Comparison of ENCODE assay signal across 35 cellular contexts in the genomic region with DNA sequence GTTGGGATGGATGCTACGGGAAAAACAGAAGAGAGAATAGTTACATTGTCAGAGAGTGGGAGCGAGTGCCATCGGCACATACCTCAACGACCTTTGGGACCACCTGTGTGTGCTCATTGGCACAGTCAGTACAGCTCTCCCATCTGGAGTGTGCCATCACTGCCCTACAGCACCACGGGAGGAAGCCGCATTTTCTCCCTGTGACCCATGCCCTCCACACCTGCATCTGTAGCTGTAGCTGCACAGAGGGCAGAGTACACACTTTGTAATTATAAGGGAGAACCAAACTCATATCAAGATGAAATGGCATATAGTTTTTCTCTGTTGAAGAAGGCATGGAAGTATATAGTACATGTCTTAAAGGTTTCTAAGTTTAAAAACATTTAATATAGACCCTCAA.
"Had no signal": no experiment of that assay in that cellular context is flagged by ENCODE, and none has a peak within 500 bp of the region (broad histone marks: within the 10 kb centered on the region; RNA-seq: fewer than 3 reads in every experiment).

No MANE protein-coding gene starts in this region.

- H3K4me3 Mint-ChIP-seq: activated B cell treated with CpG ODN at 0.5 μM for 24 hours; activated CD4-positive, alpha-beta memory T cell treated with anti-CD3 and anti-CD28 coated beads for 36 hours; activated CD4-positive, alpha-beta T cell treated with anti-CD3 and anti-CD28 coated beads, Interleukin-2, amount 10 ng/mL, durations not matched to agents 24 days and 14 days; activated CD8-positive, alpha-beta T cell treated with anti-CD3 and anti-CD28 coated beads for 36 hours; activated naive CD4-positive, alpha-beta T cell treated with anti-CD3 and anti-CD28 coated beads for 36 hours; activated naive CD8-positive, alpha-beta T cell treated with anti-CD3 and anti-CD28 coated beads for 36 hours; activated T-cell treated with anti-CD3 and anti-CD28 coated beads, Interleukin-2, amount 50 U/mL, for 4 hours; activated T-cell treated with anti-CD3 and anti-CD28 coated beads, Interleukin-2, amount 50 U/mL, for 72 hours; activated T-helper 1 cell treated with anti-CD3 and anti-CD28 coated beads, Interleukin-12 subunit alpha, Interleukin-12 subunit beta, Interleukin-2, Interleukin-4 antibody, amounts not matched to agents 30 ng/mL and 10 ng/mL and 1 ng/mL, durations not matched to agents 14 hours and 24 hours and 36 hours; activated T-helper 17 cell treated with anti-CD3 and anti-CD28 coated beads, Interleukin-2, amount 50 U/mL, for 72 hours; central memory CD8-positive, alpha-beta T cell; T-helper 1 cell treated with Interleukin-12 subunit alpha and Interleukin-12 subunit beta and Interleukin-4 antibody, amounts not matched to agents 30 μg/mL and 1 μg/mL, for 36 hours; T-helper 2 cell treated with Interferon-gamma antibody and Interleukin-4, amounts not matched to agents 5 μg/mL and 100 μg/mL, for 36 hours had no signal

- ATAC-seq: activated CD8-positive, alpha-beta T cell treated with anti-CD3 and anti-CD28 coated beads for 36 hours; activated naive CD4-positive, alpha-beta T cell treated with anti-CD3 and anti-CD28 coated beads, Interleukin-2, amount 50 U/mL, for 72 hours; activated T-cell treated with anti-CD3 and anti-CD28 coated beads, Interleukin-2, amount 50 U/mL, for 4 hours; activated T-cell treated with anti-CD3 and anti-CD28 coated beads, Interleukin-2, amount 50 U/mL, for 72 hours; activated T-helper 17 cell treated with anti-CD3 and anti-CD28 coated beads, Interleukin-2, amount 50 U/mL, for 72 hours; body of pancreas had no signal

- H3K4me1 Mint-ChIP-seq: activated B cell treated with CpG ODN at 0.5 μM for 24 hours; activated CD4-positive, alpha-beta T cell treated with anti-CD3 and anti-CD28 coated beads, Interleukin-2, amount 10 ng/mL, durations not matched to agents 24 days and 14 days; activated naive CD8-positive, alpha-beta T cell treated with anti-CD3 and anti-CD28 coated beads for 36 hours; activated T-helper 17 cell treated with anti-CD3 and anti-CD28 coated beads, Interleukin-2, amount 50 U/mL, for 72 hours; central memory CD8-positive, alpha-beta T cell had no signal

- H3K36me3 Mint-ChIP-seq: activated CD4-positive, alpha-beta memory T cell treated with anti-CD3 and anti-CD28 coated beads for 36 hours; activated naive CD4-positive, alpha-beta T cell treated with anti-CD3 and anti-CD28 coated beads, Interleukin-2, amount 50 U/mL, for 72 hours; activated naive CD8-positive, alpha-beta T cell treated with anti-CD3 and anti-CD28 coated beads for 36 hours had no signal

- H3K9me3 Mint-ChIP-seq: activated B cell treated with CpG ODN at 0.5 μM for 24 hours; activated CD4-positive, alpha-beta memory T cell treated with anti-CD3 and anti-CD28 coated beads for 36 hours; activated CD4-positive, alpha-beta T cell treated with anti-CD3 and anti-CD28 coated beads, Interleukin-2, amount 10 ng/mL, durations not matched to agents 24 days and 14 days; activated CD8-positive, alpha-beta T cell treated with anti-CD3 and anti-CD28 coated beads for 36 hours; activated naive CD4-positive, alpha-beta T cell treated with anti-CD3 and anti-CD28 coated beads for 36 hours; activated naive CD4-positive, alpha-beta T cell treated with anti-CD3 and anti-CD28 coated beads, Interleukin-2, amount 50 U/mL, for 72 hours; activated naive CD8-positive, alpha-beta T cell treated with anti-CD3 and anti-CD28 coated beads for 36 hours; activated T-cell treated with anti-CD3 and anti-CD28 coated beads, Interleukin-2, amount 50 U/mL, for 4 hours; activated T-cell treated with anti-CD3 and anti-CD28 coated beads, Interleukin-2, amount 50 U/mL, for 72 hours; activated T-helper 1 cell treated with anti-CD3 and anti-CD28 coated beads, Interleukin-12 subunit alpha, Interleukin-12 subunit beta, Interleukin-2, Interleukin-4 antibody, amounts not matched to agents 30 ng/mL and 10 ng/mL and 1 ng/mL, durations not matched to agents 14 hours and 24 hours and 36 hours; T-helper 1 cell treated with Interleukin-12 subunit alpha and Interleukin-12 subunit beta and Interleukin-4 antibody, amounts not matched to agents 30 μg/mL and 1 μg/mL, for 36 hours; T-helper 2 cell treated with Interferon-gamma antibody and Interleukin-4, amounts not matched to agents 5 μg/mL and 100 μg/mL, for 36 hours had no signal

- H3K27me3 Mint-ChIP-seq: activated CD4-positive, alpha-beta T cell treated with anti-CD3 and anti-CD28 coated beads, Interleukin-2, amount 10 ng/mL, durations not matched to agents 24 days and 14 days; activated naive CD8-positive, alpha-beta T cell treated with anti-CD3 and anti-CD28 coated beads for 36 hours; central memory CD8-positive, alpha-beta T cell had no signal

- DNase-seq: activated B cell treated with CpG ODN at 0.5 μM for 24 hours; activated CD4-positive, alpha-beta memory T cell treated with anti-CD3 and anti-CD28 coated beads for 36 hours; activated CD4-positive, alpha-beta T cell treated with anti-CD3 and anti-CD28 coated beads for 4 hours; activated CD4-positive, alpha-beta T cell treated with anti-CD3 and anti-CD28 coated beads, Interleukin-2, amount 10 ng/mL, durations not matched to agents 24 days and 14 days; activated CD4-positive, alpha-beta T cell treated with anti-CD3 and anti-CD28 coated beads, Interleukin-2, amount 50 U/mL, for 1 hour; activated CD4-positive, alpha-beta T cell treated with anti-CD3 and anti-CD28 coated beads, Interleukin-2, amount 50 U/mL, for 4 hours; activated CD4-positive, CD25-positive, alpha-beta regulatory T cell treated with anti-CD3 and anti-CD28 coated beads, Interleukin-2, amount 50 U/mL, for 72 hours; activated CD8-positive, alpha-beta memory T cell treated with anti-CD3 and anti-CD28 coated beads, Interleukin-2, amount 50 U/mL, for 4 hours; activated CD8-positive, alpha-beta T cell treated with anti-CD3 and anti-CD28 coated beads for 36 hours; activated effector memory CD4-positive, alpha-beta T cell treated with anti-CD3 and anti-CD28 coated beads, Interleukin-2, amount 50 U/mL, for 16 hours; activated gamma-delta T cell treated with Interleukin-2 at 50 U/mL for 16 hours; activated naive CD4-positive, alpha-beta T cell; activated naive CD4-positive, alpha-beta T cell treated with anti-CD3 and anti-CD28 coated beads for 36 hours; activated naive CD4-positive, alpha-beta T cell treated with anti-CD3 and anti-CD28 coated beads, Interleukin-2, amount 50 U/mL, for 16 hours; activated naive CD8-positive, alpha-beta T cell treated with anti-CD3 and anti-CD28 coated beads for 36 hours; activated T-cell treated with anti-CD3 and anti-CD28 coated beads for 4 hours; activated T-cell treated with anti-CD3 and anti-CD28 coated beads, Interleukin-2, amount 50 U/mL, for 1 hour; activated T-cell treated with anti-CD3 and anti-CD28 coated beads, Interleukin-2, amount 50 U/mL, for 4 hours; activated T-cell treated with anti-CD3 and anti-CD28 coated beads, Interleukin-2, amount 50 U/mL, for 72 hours; adrenal gland; amniotic stem cell; aorta; body of pancreas; brain microvascular endothelial cell; caudate nucleus; cerebellar nuclear complex; T-helper 1 cell; T-helper 2 cell; T-helper 9 cell had no signal

- H3K27ac Mint-ChIP-seq: activated B cell treated with CpG ODN at 0.5 μM for 24 hours; activated CD4-positive, alpha-beta memory T cell treated with anti-CD3 and anti-CD28 coated beads for 36 hours; activated CD4-positive, alpha-beta T cell treated with anti-CD3 and anti-CD28 coated beads, Interleukin-2, amount 10 ng/mL, durations not matched to agents 24 days and 14 days; activated CD8-positive, alpha-beta T cell treated with anti-CD3 and anti-CD28 coated beads for 36 hours; activated naive CD4-positive, alpha-beta T cell treated with anti-CD3 and anti-CD28 coated beads for 36 hours; activated naive CD4-positive, alpha-beta T cell treated with anti-CD3 and anti-CD28 coated beads, Interleukin-2, amount 50 U/mL, for 72 hours; activated naive CD8-positive, alpha-beta T cell treated with anti-CD3 and anti-CD28 coated beads for 36 hours; activated T-cell treated with anti-CD3 and anti-CD28 coated beads, Interleukin-2, amount 50 U/mL, for 72 hours; activated T-helper 1 cell treated with anti-CD3 and anti-CD28 coated beads, Interleukin-12 subunit alpha, Interleukin-12 subunit beta, Interleukin-2, Interleukin-4 antibody, amounts not matched to agents 30 ng/mL and 10 ng/mL and 1 ng/mL, durations not matched to agents 14 hours and 24 hours and 36 hours; activated T-helper 17 cell treated with anti-CD3 and anti-CD28 coated beads, Interleukin-2, amount 50 U/mL, for 72 hours; T-helper 1 cell treated with Interleukin-12 subunit alpha and Interleukin-12 subunit beta and Interleukin-4 antibody, amounts not matched to agents 30 μg/mL and 1 μg/mL, for 36 hours; T-helper 2 cell treated with Interferon-gamma antibody and Interleukin-4, amounts not matched to agents 5 μg/mL and 100 μg/mL, for 36 hours had no signal
